ENCODE assay signal across 19 cellular contexts in the genomic region with DNA sequence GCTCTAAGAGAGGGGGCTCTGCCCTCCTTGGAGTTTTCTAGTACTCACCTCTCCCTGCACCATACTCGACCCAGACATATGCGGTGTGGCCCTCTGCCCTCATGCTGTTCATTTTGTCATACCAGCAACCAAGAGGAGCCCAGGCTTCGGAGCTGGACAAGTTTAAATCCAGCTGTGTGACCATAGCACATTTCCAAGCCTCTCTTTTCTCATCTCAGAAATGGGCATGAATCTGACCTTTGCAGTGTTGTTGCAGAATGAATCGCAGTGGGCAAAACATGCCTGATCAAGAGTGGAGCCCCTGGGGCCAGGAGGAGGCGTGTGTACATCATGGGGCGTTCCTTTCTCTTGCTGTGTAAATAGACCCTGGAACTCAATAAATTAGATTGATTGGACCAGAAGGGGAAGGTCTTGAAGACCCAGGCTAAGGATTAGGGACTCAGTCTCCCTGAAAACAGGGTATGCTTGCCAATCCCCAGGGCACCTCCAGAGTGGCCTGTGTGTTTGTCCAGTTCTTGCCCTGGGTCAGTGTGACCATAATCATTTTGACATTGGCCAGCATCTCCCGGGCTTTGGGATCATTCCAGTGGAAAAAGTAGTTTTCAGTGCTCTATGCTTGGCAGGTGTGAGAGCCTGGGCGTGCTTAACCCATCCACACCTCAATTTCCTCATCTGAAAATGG. TPM values are rescaled to one million over a fixed set of nuclear protein-coding genes. Genes with fewer than 3 reads are reported as not detected.
DNase-seq lines count a peak whose midpoint lies in the region; ATAC-seq, FAIRE-seq and TF ChIP-seq lines count a peak whose summit lies in the region.
"Had no signal": no experiment of that assay in that cellular context is flagged by ENCODE, and none has a peak within 500 bp of the region (broad histone marks: within the 10 kb centered on the region; RNA-seq: fewer than 3 reads in every experiment).

No MANE protein-coding gene starts in this region.

- no peaks in the 10 kb centered on the region for H3K27me3 ChIP-seq in CD4-positive, CD25-positive, alpha-beta regulatory T cell (ENCODE audit: control insufficient read depth, insufficient read depth, low read length)
- H3K27me3 ChIP-seq in HUES64 (ENCODE audit: insufficient read depth, low read length): no peaks in the 10 kb centered on the region
- H3K27me3 ChIP-seq: right lobe of liver, SJSA1, transverse colon had no signal

- H3K9me3 ChIP-seq in CD4-positive, CD25-positive, alpha-beta regulatory T cell (ENCODE audit: control insufficient read depth in 2 of 2, low read length in 2 of 2): no peaks in the 10 kb centered on the region
- H3K9me3 ChIP-seq in HUES64 (ENCODE audit: insufficient read depth, low read depth, low read length): no peaks in the 10 kb centered on the region
- H3K9me3 ChIP-seq: right lobe of liver, SJSA1, transverse colon had no signal

- 85% methylated on average over 7 of the region's 8 CpGs for WGBS in HUES64

- H3K4me3 Mint-ChIP-seq in CD4-positive, CD25-positive, alpha-beta regulatory T cell: no peak overlapping the region
- H3K4me3 Mint-ChIP-seq in brain (no peak overlapping the region), nephron progenitor cell (peak overlapping the region; percentile 15)
- H3K4me3 Mint-ChIP-seq: B cell had no signal

- no peak for ATAC-seq in CD4-positive, CD25-positive, alpha-beta regulatory T cell (ENCODE audit: low read depth in 2 of 2)
- ATAC-seq: left colon had no signal

- H3K27ac ChIP-seq in CD4-positive, CD25-positive, alpha-beta regulatory T cell (ENCODE audit: insufficient read depth, low read length, poor library complexity, severe bottlenecking): no peak overlapping the region
- peak overlapping the region; percentile 94; the same call in 1 of the 2 replicates for H3K27ac ChIP-seq in HUES64 (ENCODE audit: low read depth, low read length)
- H3K27ac ChIP-seq: KMS-11, SJSA1 had no signal

- TF ChIP-seq CTCF in brain (conservative IDR thresholded peaks at IDR 0.05) (no peak), nephron progenitor cell (IDR thresholded peaks at IDR 0.05) (no peak)

- H3K9ac ChIP-seq in HUES64 (ENCODE audit: low read depth, low read length): no peak overlapping the region
- H3K9ac ChIP-seq: KMS-11 had no signal

- no peaks in the 10 kb centered on the region for H3K36me3 ChIP-seq in CD4-positive, CD25-positive, alpha-beta regulatory T cell (ENCODE audit: control insufficient read depth, insufficient read depth, low read length)
- peaks cover 14% of the 10 kb centered on the region for H3K36me3 ChIP-seq in HUES64 (ENCODE audit: insufficient read depth, low read length)
- H3K36me3 ChIP-seq: right lobe of liver, transverse colon had no signal

- peak overlapping the region in 2 of 3 donors; percentile 47 to 73 for H3K27ac Mint-ChIP-seq in CD4-positive, CD25-positive, alpha-beta regulatory T cell
- peak overlapping the region; percentile 24 to 92 (median 55) for H3K27ac Mint-ChIP-seq in brain
- H3K27ac Mint-ChIP-seq in nephron progenitor cell: peak overlapping the region; percentile 98
- H3K27ac Mint-ChIP-seq: B cell had no signal

- peaks cover 3% of the 10 kb centered on the region for H3K4me1 ChIP-seq in CD4-positive, CD25-positive, alpha-beta regulatory T cell (ENCODE audit: control insufficient read depth, insufficient read depth, low read length, poor library complexity, severe bottlenecking)
- peaks cover 71% of the 10 kb centered on the region for H3K4me1 ChIP-seq in HUES64 (ENCODE audit: insufficient read depth, low read length)

- no peak for FAIRE-seq in HTR-8/SVneo (lab: Jason Lieb, UNC)

- H3K27me3 Mint-ChIP-seq in CD4-positive, CD25-positive, alpha-beta regulatory T cell: no peaks in the 10 kb centered on the region
- H3K27me3 Mint-ChIP-seq in brain (no peaks in the 10 kb centered on the region), nephron progenitor cell (ENCODE audit: low read depth, poor library complexity) (no peaks in the 10 kb centered on the region)

- H3K4me1 Mint-ChIP-seq in CD4-positive, CD25-positive, alpha-beta regulatory T cell: peaks cover 0 to 43% (median 14%) of the 10 kb centered on the region in 4 donors
- H3K4me1 Mint-ChIP-seq in brain (peaks cover 93% of the 10 kb centered on the region), nephron progenitor cell (peaks cover 90% of the 10 kb centered on the region)

- no peak overlapping the region for H3K4me3 ChIP-seq in CD4-positive, CD25-positive, alpha-beta regulatory T cell (ENCODE audit: low read depth, low read length)
- H3K4me3 ChIP-seq in HUES64 (ENCODE audit: low read length): no peak overlapping the region
- H3K4me3 ChIP-seq: right lobe of liver, SJSA1, transverse colon had no signal

- H3K9me3 Mint-ChIP-seq in CD4-positive, CD25-positive, alpha-beta regulatory T cell: no peaks in the 10 kb centered on the region
- H3K9me3 Mint-ChIP-seq in brain: no peaks in the 10 kb centered on the region
- no peaks in the 10 kb centered on the region for H3K9me3 Mint-ChIP-seq in nephron progenitor cell

- DNase-seq in CD4-positive, CD25-positive, alpha-beta regulatory T cell: no peak
- no peak for DNase-seq in nephron progenitor cell
- DNase-seq in DMS153 (lab: John Stamatoyannopoulos, UW): no peak
- no peak for DNase-seq in stimulated activated CD4-positive, alpha-beta T cell treated with anti-CD3 and anti-CD28 coated beads, Interleukin-4, amount 100 ng/mL, for 1 hour
- DNase-seq in HTR-8/SVneo (ENCODE audit: insufficient read length, low spot score): no peak
- DNase-seq in cerebellum (ENCODE audit: low spot score): no peak
- DNase-seq: activated CD4-positive, alpha-beta T cell treated with anti-CD3 and anti-CD28 coated beads, Interleukin-2, amount 50 U/mL, for 4 hours; anterior cingulate cortex; GOT3; left colon; NCI-H2227 treated with DMSO at 0.1 percent for 48 hours; right lobe of liver; stimulated activated CD4-positive, alpha-beta T cell treated with anti-CD3 and anti-CD28 coated beads, Interleukin-2, amount 100 ng/mL, for 48 hours; transverse colon had no signal

- H3K36me3 Mint-ChIP-seq in CD4-positive, CD25-positive, alpha-beta regulatory T cell: peaks cover 16% of the 10 kb centered on the region
- peaks cover 43% of the 10 kb centered on the region for H3K36me3 Mint-ChIP-seq in brain
- H3K36me3 Mint-ChIP-seq in nephron progenitor cell (ENCODE audit: low read depth): peaks cover 13% of the 10 kb centered on the region

RNA-seq across cellular contexts. Expression of gene ZMIZ1, which starts 59.6 kb away (rescaled TPM):
- 34.8 TPM for total RNA-seq in CD4-positive, CD25-positive, alpha-beta regulatory T cell
- polyA plus RNA-seq in CD4-positive, CD25-positive, alpha-beta regulatory T cell: 1 to 10 TPM; 1.5 to 2.3 (median 1.9) TPM
- polyA plus RNA-seq in HUES64 (2013, experiment 1 of 2): 26.8 TPM
- polyA plus RNA-seq in HUES64 (2013, experiment 2 of 2): 29.7 TPM
- 90.5 TPM for polyA plus RNA-seq in brain (ENCODE audit: insufficient read depth, low read depth, low replicate concordance)
- total RNA-seq in cerebellum: 53.4 TPM
